ENCODE assay signal across 8 cellular contexts in genomic region chr12:9284724-9285123, GRCh38.
DNase-seq lines count a peak whose midpoint lies in the region; ATAC-seq and TF ChIP-seq lines count a peak whose summit lies in the region.
"Not testable (repeated sequence)": the region's sequence is repeated elsewhere in the genome, so short reads cannot be mapped to it uniquely, and the experiment has no call there.

No MANE protein-coding gene starts in this region.

- H3K36me3 Mint-ChIP-seq in activated naive CD4-positive, alpha-beta T cell treated with anti-CD3 and anti-CD28 coated beads, Interleukin-2, amount 10 ng/mL, durations not matched to agents 7 days and 5 days; naive thymus-derived CD8-positive, alpha-beta T cell: not testable (repeated sequence)

- in situ Hi-C loops in Panc1 (cut with HindIII; ENCODE audit: low pct_unique_long_range_greater_than_20kb, low sequenced_read_pairs), result not testable (repeated sequence)

- DNase-seq in GM06990 (ENCODE audit: extremely low read depth, insufficient read length); Panc1 (ENCODE audit: low read depth, low spot score); activated naive CD4-positive, alpha-beta T cell treated with anti-CD3 and anti-CD28 coated beads, Interleukin-2, amount 10 ng/mL, durations not matched to agents 7 days and 5 days; epithelial cell of proximal tubule (ENCODE audit: low read depth); naive thymus-derived CD8-positive, alpha-beta T cell; upper lobe of right lung: not testable (repeated sequence)

- not testable (repeated sequence) for H3K27me3 Mint-ChIP-seq in activated naive CD4-positive, alpha-beta T cell treated with anti-CD3 and anti-CD28 coated beads, Interleukin-2, amount 10 ng/mL, durations not matched to agents 7 days and 5 days; naive thymus-derived CD8-positive, alpha-beta T cell

- POLR2A ChIA-PET in Panc1 (lab: Charles Lee); naive thymus-derived CD8-positive, alpha-beta T cell (lab: Charles Lee): not testable (repeated sequence)

- H3K4me1 Mint-ChIP-seq in activated naive CD4-positive, alpha-beta T cell treated with anti-CD3 and anti-CD28 coated beads, Interleukin-2, amount 10 ng/mL, durations not matched to agents 7 days and 5 days, result peaks cover 13% of the 10 kb centered on the region
- H3K4me1 Mint-ChIP-seq in naive thymus-derived CD8-positive, alpha-beta T cell, result peaks cover 0 to 20% (median 10%) of the 10 kb centered on the region in 4 donors

- not testable (repeated sequence) for H3K27ac ChIP-seq in Panc1 (ENCODE audit: low read length); upper lobe of right lung

- H3K4me3 ChIP-seq in GM06990 (replicated peaks; ENCODE audit: low read depth, low read length) (peak overlapping the region; percentile 58), Panc1 (ENCODE audit: low read depth in 2 of 2, low read length in 2 of 2) (peak overlapping the region; percentile 51 to 63), epithelial cell of proximal tubule (ENCODE audit: low read depth, low read length) (peak overlapping the region; percentile 60), upper lobe of right lung (peak overlapping the region; percentile 62)

- peak overlapping the region; percentile 97 for H3K4me3 Mint-ChIP-seq in activated naive CD4-positive, alpha-beta T cell treated with anti-CD3 and anti-CD28 coated beads, Interleukin-2, amount 10 ng/mL, durations not matched to agents 7 days and 5 days
- peak overlapping the region in 7 of 10 donors; percentile 89 to 100 (median 97) for H3K4me3 Mint-ChIP-seq in naive thymus-derived CD8-positive, alpha-beta T cell

- CTCF ChIA-PET in Panc1 (lab: Charles Lee); activated naive CD4-positive, alpha-beta T cell treated with anti-CD3 and anti-CD28 coated beads, Interleukin-2, amount 10 ng/mL, durations not matched to agents 7 days and 5 days (lab: Charles Lee): not testable (repeated sequence)

- H3K27me3 ChIP-seq in GM06990 (replicated peaks; ENCODE audit: control insufficient read depth, insufficient read depth, low read length); Panc1 (ENCODE audit: control insufficient read depth, insufficient read depth, low read length); upper lobe of right lung: not testable (repeated sequence)

- BruUV-seq in Panc1 (replicated peaks; lab: Mats Ljungman, UMichigan), result not testable (repeated sequence)

- intact Hi-C loops in Panc1 (cut with micrococcal nuclease; ENCODE audit: unreplicated experiment); upper lobe of right lung (cut with DNase I): not testable (repeated sequence)

- H3K9me3 Mint-ChIP-seq in activated naive CD4-positive, alpha-beta T cell treated with anti-CD3 and anti-CD28 coated beads, Interleukin-2, amount 10 ng/mL, durations not matched to agents 7 days and 5 days; naive thymus-derived CD8-positive, alpha-beta T cell: not testable (repeated sequence)

- not testable (repeated sequence) for H3K9me3 ChIP-seq in Panc1 (ENCODE audit: control insufficient read depth, insufficient read depth, low read depth, low read length); upper lobe of right lung

- not testable (repeated sequence) for H3K4me1 ChIP-seq in Panc1 (ENCODE audit: control insufficient read depth, insufficient read depth, low read length); upper lobe of right lung

- peak overlapping the region; percentile 96 for H3K27ac Mint-ChIP-seq in activated naive CD4-positive, alpha-beta T cell treated with anti-CD3 and anti-CD28 coated beads, Interleukin-2, amount 10 ng/mL, durations not matched to agents 7 days and 5 days
- H3K27ac Mint-ChIP-seq in naive thymus-derived CD8-positive, alpha-beta T cell, result peak overlapping the region in 6 of 10 donors; percentile 11 to 97 (median 93)

- H3K36me3 ChIP-seq in GM06990 (ENCODE audit: control insufficient read depth, insufficient read depth, low read length); Panc1 (ENCODE audit: control insufficient read depth, insufficient read depth, low read length); upper lobe of right lung: not testable (repeated sequence)

- ATAC-seq in GM21717 (IDR thresholded peaks at IDR 0.05; ENCODE audit: unreplicated experiment) (peak; percentile 23), HG03520 (IDR thresholded peaks at IDR 0.05; ENCODE audit: unreplicated experiment) (peak; percentile 10)
- not testable (repeated sequence) for ATAC-seq in Panc1; naive thymus-derived CD8-positive, alpha-beta T cell; upper lobe of right lung

- not testable (repeated sequence) for TF ChIP-seq CTCF in GM06990 (IDR thresholded peaks at IDR 0.05; ENCODE audit: insufficient read depth, low read length, poor library complexity, severe bottlenecking); Panc1 (IDR thresholded peaks at IDR 0.05); epithelial cell of proximal tubule (conservative IDR thresholded peaks at IDR 0.05; ENCODE audit: low read depth, low read length); upper lobe of right lung (IDR thresholded peaks at IDR 0.05)
